Comparison of ENCODE assay signal across 8 cellular contexts in genomic region chr9:91359734-91360470, GRCh38. TPM values are rescaled to one million over a fixed set of nuclear protein-coding genes. Genes with fewer than 3 reads are reported as not detected.
A peak's percentile ranks its signal among the peaks of the same experiment; 100 is the strongest.
DNase-seq lines count a peak whose midpoint lies in the region; TF ChIP-seq lines count a peak whose summit lies in the region.

No MANE protein-coding gene starts in this region.

- POLR2A ChIA-PET in A673 (lab: Charles Lee; ENCODE audit: low non-redundant PET), result interaction anchor here (0.6 kb wide), 1 partner anchor 164 kb away, joined by 3 read pairs; no protein-coding TSS in a partner anchor

- 66 to 67% methylated on average over 3 to 4 of the region's 7 CpGs for WGBS in mesodermal cell (ENCODE audit: insufficient coverage in 2 of 2), 2 experiments

- H3K4me1 ChIP-seq in A673 (ENCODE audit: insufficient read depth, low read length, poor library complexity, severe bottlenecking) (peaks cover 6% of the 10 kb centered on the region), ascending aorta (peaks cover 0 to 7% of the 10 kb centered on the region in 2 donors), mesodermal cell (ENCODE audit: control insufficient read depth, insufficient read depth, low read length, poor library complexity, severe bottlenecking) (no peaks in the 10 kb centered on the region)

- H3K4me3 ChIP-seq in A673 (ENCODE audit: low read depth, low read length, poor library complexity, severe bottlenecking) (no peak overlapping the region), HFF-Myc (replicated peaks; ENCODE audit: low read depth, low read length) (peak overlapping the region; percentile 84), ascending aorta (peak overlapping the region; percentile 89 to 96), mesodermal cell (ENCODE audit: extremely low read depth, insufficient read depth, low read length, poor library complexity, severe bottlenecking) (peak overlapping the region; percentile 92)

- H3K27ac ChIP-seq in A673 (ENCODE audit: low read depth, low read length, poor library complexity, severe bottlenecking), result no peak overlapping the region
- H3K27ac ChIP-seq in ascending aorta, result peak overlapping the region in 1 of 2 donors; percentile 86
- no peak overlapping the region for H3K27ac ChIP-seq in mesodermal cell (ENCODE audit: low read depth, low read length, severe bottlenecking)

- H3K27me3 ChIP-seq in A673 (replicated peaks; ENCODE audit: insufficient read depth, low read depth, low read length, poor library complexity), result no peaks in the 10 kb centered on the region
- H3K27me3 ChIP-seq in ascending aorta, result no peaks in the 10 kb centered on the region

- no peak for TF ChIP-seq CTCF in A673 (conservative IDR thresholded peaks at IDR 0.05; ENCODE audit: low read depth, low read length)
- no peak for TF ChIP-seq CTCF in HFF-Myc (IDR thresholded peaks at IDR 0.05; ENCODE audit: low read depth, low read length, missing control alignments)
- TF ChIP-seq CTCF in ascending aorta (IDR thresholded peaks at IDR 0.05), result no peak

- DNase-seq in A673 (ENCODE audit: low spot score) (no peak), HFF-Myc (ENCODE audit: extremely low read depth, low read depth) (no peak), ascending aorta (ENCODE audit: low spot score in 2 of 2) (no peak), NCI-H1694 (lab: John Stamatoyannopoulos, UW) (no peak), amygdala (lab: John Stamatoyannopoulos, UW) (no peak), T-helper 9 cell (no peak)
- no peak for DNase-seq in NK-92 treated with Interleukin-12 subunit alpha and Interleukin-12 subunit beta, amount 100 ng/mL, for 24 hours (lab: John Stamatoyannopoulos, UW)

- BruUV-seq in A673 (replicated peaks; lab: Mats Ljungman, UMichigan), result TSS peak; percentile 28

- CTCF ChIA-PET in A673 (lab: Charles Lee), result no interaction called here

- intact Hi-C loops in A673 (cut with micrococcal nuclease; ENCODE audit: unreplicated experiment) (no loop called here), ascending aorta (cut with DNase I) (loop anchor here (2.0 to 5.0 kb wide), 5 partner anchors 58 to 1753 kb away; partner anchors contain the start of gene GADD45G)

- H3K36me3 ChIP-seq in A673 (ENCODE audit: insufficient read depth, low read length, poor library complexity, severe bottlenecking) (peaks cover 8% of the 10 kb centered on the region), ascending aorta (peaks cover 0 to under 1% of the 10 kb centered on the region in 2 donors), mesodermal cell (ENCODE audit: control insufficient read depth, insufficient read depth, low read length) (peaks cover 13% of the 10 kb centered on the region)

- H3K9me3 ChIP-seq in A673 (ENCODE audit: low read depth, low read length, poor library complexity, severe bottlenecking), result no peaks in the 10 kb centered on the region
- H3K9me3 ChIP-seq in ascending aorta, result no peaks in the 10 kb centered on the region
- H3K9me3 ChIP-seq in mesodermal cell (ENCODE audit: control insufficient read depth, low read length), result peaks cover 6% of the 10 kb centered on the region

RNA-seq across cellular contexts. Expression of gene AUH, which starts 1.8 kb away (rescaled TPM):
- total RNA-seq in A673 (2021) (12.3 and 15.4 TPM in 2 replicates), ascending aorta (46.2 TPM)
- 18.1 TPM for polyA plus RNA-seq in mesodermal cell (2013, experiment 1 of 2)
- 20.1 TPM for polyA plus RNA-seq in mesodermal cell (2013, experiment 2 of 2)
